In the genomic region with DNA sequence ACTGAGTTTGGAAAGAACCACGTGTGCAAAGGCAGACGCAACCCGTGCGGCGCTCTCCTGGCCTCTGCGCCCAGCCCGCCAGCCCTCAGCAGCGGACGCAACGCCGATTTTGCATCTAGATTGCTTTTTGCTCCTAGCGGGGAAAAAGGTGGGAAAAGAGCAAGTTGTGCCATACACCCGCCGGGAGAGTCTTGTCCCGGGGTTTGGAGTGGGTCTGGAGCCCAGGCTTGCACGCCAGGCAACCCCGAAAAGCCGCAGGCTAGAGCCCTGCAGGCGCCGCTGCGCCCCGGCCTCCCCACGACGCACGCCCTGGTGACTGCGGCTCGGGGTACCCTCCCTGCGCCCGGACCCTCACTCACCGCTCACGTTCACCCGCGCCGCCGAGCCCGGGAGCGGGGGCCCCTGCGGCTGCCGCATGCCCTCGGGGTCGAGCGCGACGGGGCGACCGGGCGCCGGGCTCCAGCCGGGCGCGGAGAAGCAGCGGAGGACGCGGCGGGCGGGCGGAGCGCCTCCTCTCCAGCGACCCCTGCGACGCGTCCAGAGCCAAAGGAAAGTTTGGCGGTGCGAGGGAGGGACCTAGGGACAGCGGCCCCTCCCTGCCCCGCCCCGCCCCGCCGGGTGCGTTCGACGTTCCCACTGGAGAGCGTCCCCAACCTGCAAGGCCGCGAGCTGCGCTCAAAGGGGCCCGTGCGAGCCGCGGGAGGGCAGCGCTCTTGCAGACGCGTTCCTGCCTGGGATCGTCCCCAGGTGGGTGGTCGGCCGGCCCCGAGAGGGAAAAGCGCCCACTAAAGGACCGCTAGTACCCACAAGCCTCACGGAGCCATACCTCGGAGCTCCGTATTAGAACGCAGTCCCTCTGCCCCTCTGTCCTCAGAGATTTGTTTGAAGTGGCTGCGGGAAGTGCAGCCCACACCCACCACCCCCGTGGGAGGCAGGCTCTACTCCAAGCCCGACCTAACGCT, we compare ENCODE assay signal across 1 cellular context.
TF ChIP-seq lines count a peak whose summit lies in the region.

TSS of gene LPAR3 (minus strand) at position 550 of the 962 bp plus-strand sequence. CDS start 27,086 bp downstream, outside the sequence.

TF ChIP-seq in WTC11, 78 proteins besides CTCF, POLR2A, EP300 and RAD21 (continued from another document):
- TF ChIP-seq, protein P1, sequence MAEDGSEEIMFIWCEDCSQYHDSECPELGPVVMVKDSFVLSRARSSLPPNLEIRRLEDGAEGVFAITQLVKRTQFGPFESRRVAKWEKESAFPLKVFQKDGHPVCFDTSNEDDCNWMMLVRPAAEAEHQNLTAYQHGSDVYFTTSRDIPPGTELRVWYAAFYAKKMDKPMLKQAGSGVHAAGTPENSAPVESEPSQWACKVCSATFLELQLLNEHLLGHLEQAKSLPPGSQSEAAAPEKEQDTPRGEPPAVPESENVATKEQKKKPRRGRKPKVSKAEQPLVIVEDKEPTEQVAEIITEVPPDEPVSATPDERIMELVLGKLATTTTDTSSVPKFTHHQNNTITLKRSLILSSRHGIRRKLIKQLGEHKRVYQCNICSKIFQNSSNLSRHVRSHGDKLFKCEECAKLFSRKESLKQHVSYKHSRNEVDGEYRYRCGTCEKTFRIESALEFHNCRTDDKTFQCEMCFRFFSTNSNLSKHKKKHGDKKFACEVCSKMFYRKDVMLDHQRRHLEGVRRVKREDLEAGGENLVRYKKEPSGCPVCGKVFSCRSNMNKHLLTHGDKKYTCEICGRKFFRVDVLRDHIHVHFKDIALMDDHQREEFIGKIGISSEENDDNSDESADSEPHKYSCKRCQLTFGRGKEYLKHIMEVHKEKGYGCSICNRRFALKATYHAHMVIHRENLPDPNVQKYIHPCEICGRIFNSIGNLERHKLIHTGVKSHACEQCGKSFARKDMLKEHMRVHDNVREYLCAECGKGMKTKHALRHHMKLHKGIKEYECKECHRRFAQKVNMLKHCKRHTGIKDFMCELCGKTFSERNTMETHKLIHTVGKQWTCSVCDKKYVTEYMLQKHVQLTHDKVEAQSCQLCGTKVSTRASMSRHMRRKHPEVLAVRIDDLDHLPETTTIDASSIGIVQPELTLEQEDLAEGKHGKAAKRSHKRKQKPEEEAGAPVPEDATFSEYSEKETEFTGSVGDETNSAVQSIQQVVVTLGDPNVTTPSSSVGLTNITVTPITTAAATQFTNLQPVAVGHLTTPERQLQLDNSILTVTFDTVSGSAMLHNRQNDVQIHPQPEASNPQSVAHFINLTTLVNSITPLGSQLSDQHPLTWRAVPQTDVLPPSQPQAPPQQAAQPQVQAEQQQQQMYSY (CRISPR knock-in tag; IDR thresholded peaks at IDR 0.05): no peak
- no peak for TF ChIP-seq PRRX2 (CRISPR knock-in tag; IDR thresholded peaks at IDR 0.05)
- TF ChIP-seq MLX (CRISPR knock-in tag; IDR thresholded peaks at IDR 0.05): no peak
- no peak for TF ChIP-seq E2F1 (CRISPR knock-in tag; IDR thresholded peaks at IDR 0.05)
- peak; percentile 75; the same call in 1 of the 2 replicates for TF ChIP-seq ARID4B (CRISPR knock-in tag; IDR thresholded peaks at IDR 0.05; ENCODE audit: borderline replicate concordance)
- TF ChIP-seq MAX (CRISPR knock-in tag; IDR thresholded peaks at IDR 0.05): peak; percentile 87
